In genomic region chr4:162349395-162349794, GRCh38 we compare ENCODE assay signal across 35 cellular contexts.
"Had no signal": no experiment of that assay in that cellular context is flagged by ENCODE, and none has a peak within 500 bp of the region (broad histone marks: within the 10 kb centered on the region; RNA-seq: fewer than 3 reads in every experiment).

No MANE protein-coding gene starts in this region.

- H3K9me3 ChIP-seq: ascending aorta, body of pancreas, breast epithelium had no signal

- H3K36me3 Mint-ChIP-seq: activated CD8-positive, alpha-beta memory T cell treated with anti-CD3 and anti-CD28 coated beads, Interleukin-2, amount 10 ng/mL, durations not matched to agents 7 days and 5 days; activated naive CD4-positive, alpha-beta T cell treated with anti-CD3 and anti-CD28 coated beads, Interleukin-2, amount 10 ng/mL, durations not matched to agents 7 days and 5 days; activated naive CD4-positive, alpha-beta T cell treated with anti-CD3 and anti-CD28 coated beads, Interleukin-2, amount 50 U/mL, for 24 hours; activated naive CD8-positive, alpha-beta T cell; activated naive CD8-positive, alpha-beta T cell treated with anti-CD3 and anti-CD28 coated beads, Interleukin-2, amount 10 ng/mL, durations not matched to agents 7 days and 5 days; WTC11 had no signal

- H3K4me1 ChIP-seq: ascending aorta, body of pancreas, breast epithelium had no signal

- DNase-seq: activated CD4-positive, alpha-beta memory T cell treated with anti-CD3 and anti-CD28 coated beads, Interleukin-2, amount 10 ng/mL, durations not matched to agents 7 days and 5 days; activated CD4-positive, alpha-beta T cell treated with anti-CD3 and anti-CD28 coated beads for 1 hour; activated CD4-positive, alpha-beta T cell treated with anti-CD3 and anti-CD28 coated beads for 36 hours; activated CD4-positive, alpha-beta T cell treated with anti-CD3 and anti-CD28 coated beads for 48 hours; activated CD4-positive, alpha-beta T cell treated with anti-CD3 and anti-CD28 coated beads, Interleukin-2, amount 10 ng/mL, durations not matched to agents 7 days and 5 days; activated CD4-positive, alpha-beta T cell treated with anti-CD3 and anti-CD28 coated beads, Interleukin-2, amount 50 U/mL, for 48 hours; activated CD4-positive, CD25-positive, alpha-beta regulatory T cell; activated CD8-positive, alpha-beta memory T cell treated with anti-CD3 and anti-CD28 coated beads for 24 hours; activated CD8-positive, alpha-beta memory T cell treated with anti-CD3 and anti-CD28 coated beads, Interleukin-2, amount 10 ng/mL, durations not matched to agents 7 days and 5 days; activated CD8-positive, alpha-beta memory T cell treated with anti-CD3 and anti-CD28 coated beads, Interleukin-2, amount 50 U/mL, for 48 hours; activated CD8-positive, alpha-beta T cell treated with anti-CD3 and anti-CD28 coated beads, Interleukin-2, amount 10 ng/mL, durations not matched to agents 7 days and 5 days; activated effector memory CD4-positive, alpha-beta T cell treated with Interleukin-2 at 50 U/mL for 16 hours; activated gamma-delta T cell; activated naive CD4-positive, alpha-beta T cell treated with anti-CD3 and anti-CD28 coated beads, Interleukin-2, amount 10 ng/mL, durations not matched to agents 7 days and 5 days; activated naive CD4-positive, alpha-beta T cell treated with Interleukin-2 at 50 U/mL for 16 hours; activated naive CD8-positive, alpha-beta T cell treated with anti-CD3 and anti-CD28 coated beads, Interleukin-2, amount 10 ng/mL, durations not matched to agents 7 days and 5 days; activated naive CD8-positive, alpha-beta T cell treated with anti-CD3 and anti-CD28 coated beads, Interleukin-2, amount 50 U/mL, for 24 hours; activated T-cell treated with anti-CD3 and anti-CD28 coated beads, Interleukin-2, amount 50 U/mL, for 24 hours; activated T-cell treated with anti-CD3 and anti-CD28 coated beads, Interleukin-2, amount 50 U/mL, for 48 hours; amygdala; anterior cingulate cortex; body of pancreas; brain microvascular endothelial cell; central memory CD4-positive, alpha-beta T cell; T-helper 2 cell; T-helper 9 cell; WERI-Rb-1 had no signal

- H3K27ac ChIP-seq: ascending aorta, body of pancreas, brain microvascular endothelial cell, breast epithelium, WERI-Rb-1 had no signal

- H3K27me3 ChIP-seq: ascending aorta, body of pancreas, brain microvascular endothelial cell, breast epithelium had no signal

- H3K4me3 Mint-ChIP-seq: activated CD4-positive, alpha-beta memory T cell treated with anti-CD3 and anti-CD28 coated beads, Interleukin-2, amount 10 ng/mL, durations not matched to agents 7 days and 5 days; activated CD4-positive, alpha-beta T cell treated with anti-CD3 and anti-CD28 coated beads for 36 hours; activated CD4-positive, alpha-beta T cell treated with anti-CD3 and anti-CD28 coated beads, Interleukin-2, amount 10 ng/mL, durations not matched to agents 7 days and 5 days; activated CD8-positive, alpha-beta memory T cell treated with anti-CD3 and anti-CD28 coated beads, Interleukin-2, amount 10 ng/mL, durations not matched to agents 7 days and 5 days; activated CD8-positive, alpha-beta T cell treated with anti-CD3 and anti-CD28 coated beads, Interleukin-2, amount 10 ng/mL, durations not matched to agents 7 days and 5 days; activated naive CD4-positive, alpha-beta T cell treated with anti-CD3 and anti-CD28 coated beads, Interleukin-2, amount 10 ng/mL, durations not matched to agents 7 days and 5 days; activated naive CD4-positive, alpha-beta T cell treated with anti-CD3 and anti-CD28 coated beads, Interleukin-2, amount 50 U/mL, for 24 hours; activated naive CD8-positive, alpha-beta T cell; activated naive CD8-positive, alpha-beta T cell treated with anti-CD3 and anti-CD28 coated beads, Interleukin-2, amount 10 ng/mL, durations not matched to agents 7 days and 5 days; activated naive CD8-positive, alpha-beta T cell treated with anti-CD3 and anti-CD28 coated beads, Interleukin-2, amount 50 U/mL, for 24 hours; activated T-cell treated with anti-CD3 and anti-CD28 coated beads, Interleukin-2, amount 50 U/mL, for 24 hours; T-helper 2 cell treated with Interferon-gamma antibody and Interleukin-4, amounts not matched to agents 5 μg/mL and 100 μg/mL, for 36 hours; WTC11 had no signal

- H3K27me3 Mint-ChIP-seq: activated CD4-positive, alpha-beta memory T cell treated with anti-CD3 and anti-CD28 coated beads, Interleukin-2, amount 10 ng/mL, durations not matched to agents 7 days and 5 days; activated CD4-positive, alpha-beta T cell treated with anti-CD3 and anti-CD28 coated beads for 36 hours; activated CD4-positive, alpha-beta T cell treated with anti-CD3 and anti-CD28 coated beads, Interleukin-2, amount 10 ng/mL, durations not matched to agents 7 days and 5 days; activated CD8-positive, alpha-beta memory T cell treated with anti-CD3 and anti-CD28 coated beads, Interleukin-2, amount 10 ng/mL, durations not matched to agents 7 days and 5 days; activated naive CD4-positive, alpha-beta T cell treated with anti-CD3 and anti-CD28 coated beads, Interleukin-2, amount 10 ng/mL, durations not matched to agents 7 days and 5 days; activated naive CD4-positive, alpha-beta T cell treated with anti-CD3 and anti-CD28 coated beads, Interleukin-2, amount 50 U/mL, for 24 hours; activated naive CD8-positive, alpha-beta T cell; activated naive CD8-positive, alpha-beta T cell treated with anti-CD3 and anti-CD28 coated beads, Interleukin-2, amount 10 ng/mL, durations not matched to agents 7 days and 5 days; activated naive CD8-positive, alpha-beta T cell treated with anti-CD3 and anti-CD28 coated beads, Interleukin-2, amount 50 U/mL, for 24 hours; activated T-cell treated with anti-CD3 and anti-CD28 coated beads, Interleukin-2, amount 50 U/mL, for 24 hours had no signal

- H3K9me3 Mint-ChIP-seq: activated CD4-positive, alpha-beta T cell treated with anti-CD3 and anti-CD28 coated beads, Interleukin-2, amount 10 ng/mL, durations not matched to agents 7 days and 5 days; activated naive CD4-positive, alpha-beta T cell treated with anti-CD3 and anti-CD28 coated beads, Interleukin-2, amount 50 U/mL, for 24 hours; activated naive CD8-positive, alpha-beta T cell treated with anti-CD3 and anti-CD28 coated beads, Interleukin-2, amount 10 ng/mL, durations not matched to agents 7 days and 5 days; activated T-cell treated with anti-CD3 and anti-CD28 coated beads, Interleukin-2, amount 50 U/mL, for 24 hours; activated T-helper 2 cell treated with anti-CD3 and anti-CD28 coated beads, Interferon-gamma antibody, Interleukin-2, Interleukin-4, amounts not matched to agents 10 μg/mL and 5 μg/mL and 100 μg/mL, durations not matched to agents 14 hours and 24 hours and 36 hours; T-helper 2 cell treated with Interferon-gamma antibody and Interleukin-4, amounts not matched to agents 5 μg/mL and 100 μg/mL, for 36 hours; WTC11 had no signal

- H3K36me3 ChIP-seq: ascending aorta, brain microvascular endothelial cell, breast epithelium, WERI-Rb-1 had no signal

- H3K4me3 ChIP-seq: ascending aorta, body of pancreas, breast epithelium had no signal

- H3K4me1 Mint-ChIP-seq: activated CD4-positive, alpha-beta memory T cell treated with anti-CD3 and anti-CD28 coated beads, Interleukin-2, amount 10 ng/mL, durations not matched to agents 7 days and 5 days; activated CD4-positive, alpha-beta T cell treated with anti-CD3 and anti-CD28 coated beads for 36 hours; activated CD8-positive, alpha-beta memory T cell treated with anti-CD3 and anti-CD28 coated beads, Interleukin-2, amount 10 ng/mL, durations not matched to agents 7 days and 5 days; activated naive CD4-positive, alpha-beta T cell treated with anti-CD3 and anti-CD28 coated beads, Interleukin-2, amount 50 U/mL, for 24 hours; activated naive CD8-positive, alpha-beta T cell treated with anti-CD3 and anti-CD28 coated beads, Interleukin-2, amount 10 ng/mL, durations not matched to agents 7 days and 5 days; activated naive CD8-positive, alpha-beta T cell treated with anti-CD3 and anti-CD28 coated beads, Interleukin-2, amount 50 U/mL, for 24 hours; WTC11 had no signal

- ATAC-seq: activated CD4-positive, alpha-beta T cell treated with anti-CD3 and anti-CD28 coated beads for 36 hours; activated CD4-positive, CD25-positive, alpha-beta regulatory T cell treated with anti-CD3 and anti-CD28 coated beads, Interleukin-2, amount 50 U/mL, for 24 hours; activated CD8-positive, alpha-beta memory T cell treated with anti-CD3 and anti-CD28 coated beads, Interleukin-2, amount 10 ng/mL, durations not matched to agents 7 days and 5 days; activated CD8-positive, alpha-beta T cell treated with anti-CD3 and anti-CD28 coated beads, Interleukin-2, amount 10 ng/mL, durations not matched to agents 7 days and 5 days; activated naive CD8-positive, alpha-beta T cell treated with anti-CD3 and anti-CD28 coated beads, Interleukin-2, amount 50 U/mL, for 24 hours; body of pancreas; WTC11 had no signal

- H3K27ac Mint-ChIP-seq: activated CD4-positive, alpha-beta memory T cell treated with anti-CD3 and anti-CD28 coated beads, Interleukin-2, amount 10 ng/mL, durations not matched to agents 7 days and 5 days; activated CD4-positive, alpha-beta T cell treated with anti-CD3 and anti-CD28 coated beads for 36 hours; activated CD4-positive, alpha-beta T cell treated with anti-CD3 and anti-CD28 coated beads, Interleukin-2, amount 10 ng/mL, durations not matched to agents 7 days and 5 days; activated CD8-positive, alpha-beta memory T cell treated with anti-CD3 and anti-CD28 coated beads, Interleukin-2, amount 10 ng/mL, durations not matched to agents 7 days and 5 days; activated CD8-positive, alpha-beta T cell treated with anti-CD3 and anti-CD28 coated beads, Interleukin-2, amount 10 ng/mL, durations not matched to agents 7 days and 5 days; activated naive CD4-positive, alpha-beta T cell treated with anti-CD3 and anti-CD28 coated beads, Interleukin-2, amount 10 ng/mL, durations not matched to agents 7 days and 5 days; activated naive CD4-positive, alpha-beta T cell treated with anti-CD3 and anti-CD28 coated beads, Interleukin-2, amount 50 U/mL, for 24 hours; activated naive CD8-positive, alpha-beta T cell; activated naive CD8-positive, alpha-beta T cell treated with anti-CD3 and anti-CD28 coated beads, Interleukin-2, amount 10 ng/mL, durations not matched to agents 7 days and 5 days; activated naive CD8-positive, alpha-beta T cell treated with anti-CD3 and anti-CD28 coated beads, Interleukin-2, amount 50 U/mL, for 24 hours; activated T-cell treated with anti-CD3 and anti-CD28 coated beads, Interleukin-2, amount 50 U/mL, for 24 hours; activated T-helper 2 cell treated with anti-CD3 and anti-CD28 coated beads, Interferon-gamma antibody, Interleukin-2, Interleukin-4, amounts not matched to agents 10 μg/mL and 5 μg/mL and 100 μg/mL, durations not matched to agents 14 hours and 24 hours and 36 hours; T-helper 2 cell treated with Interferon-gamma antibody and Interleukin-4, amounts not matched to agents 5 μg/mL and 100 μg/mL, for 36 hours; WTC11 had no signal
